Comparison of ENCODE assay signal across 9 cellular contexts in the genomic region with DNA sequence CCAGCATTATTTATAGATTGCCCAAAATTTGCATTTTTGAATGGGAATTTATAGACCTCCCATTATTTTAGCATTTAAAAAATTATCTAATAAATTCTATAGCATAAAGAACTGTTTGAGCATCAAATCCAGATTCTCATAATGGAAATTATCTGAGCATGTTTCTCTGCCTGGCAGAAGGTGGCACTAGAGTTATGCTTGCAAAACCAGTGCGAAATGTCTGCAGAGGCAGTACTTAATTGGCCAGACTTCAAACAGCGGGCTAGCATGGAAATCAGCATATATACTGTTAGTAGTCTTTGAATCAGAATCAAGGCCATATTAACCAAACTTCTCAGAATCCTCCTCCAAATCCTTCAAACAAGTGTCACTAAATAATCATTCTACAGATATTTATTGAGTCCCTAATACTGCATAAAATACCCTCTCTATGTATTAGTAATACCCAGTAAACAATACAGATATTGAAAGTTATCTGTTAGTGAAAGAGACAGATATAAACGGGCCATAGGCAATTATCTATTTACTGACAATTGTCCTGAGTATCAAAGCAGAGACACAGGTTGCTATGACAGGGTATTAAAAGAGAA.
DNase-seq lines count a peak whose midpoint lies in the region; ATAC-seq and TF ChIP-seq lines count a peak whose summit lies in the region.
"Had no signal": no experiment of that assay in that cellular context is flagged by ENCODE, and none has a peak within 500 bp of the region (broad histone marks: within the 10 kb centered on the region; RNA-seq: fewer than 3 reads in every experiment).

No MANE protein-coding gene starts in this region.

- no peak overlapping the region for H3K4ac ChIP-seq in trophoblast cell (ENCODE audit: low read depth, low read length)

- H3K4me3 ChIP-seq in trophoblast cell (ENCODE audit: low read depth, low read length): no peak overlapping the region

- no peak overlapping the region for H2BK5ac ChIP-seq in trophoblast cell (ENCODE audit: low read depth, low read length, poor library complexity)

- H3K27me3 Mint-ChIP-seq in activated CD8-positive, alpha-beta T cell treated with anti-CD3 and anti-CD28 coated beads for 36 hours: peaks cover 4% of the 10 kb centered on the region
- H3K27me3 Mint-ChIP-seq in activated CD8-positive, alpha-beta T cell treated with anti-CD3 and anti-CD28 coated beads, Interleukin-2, amount 10 ng/mL, durations not matched to agents 7 days and 5 days (ENCODE audit: low read depth): peaks cover 3% of the 10 kb centered on the region

- no peaks in the 10 kb centered on the region for H3K36me3 ChIP-seq in trophoblast cell (ENCODE audit: control insufficient read depth in 1 of 2, insufficient read depth in 2 of 2, low read length in 2 of 2)

- no peaks in the 10 kb centered on the region for H3K36me3 Mint-ChIP-seq in activated CD8-positive, alpha-beta T cell treated with anti-CD3 and anti-CD28 coated beads for 36 hours (ENCODE audit: low read depth)
- H3K36me3 Mint-ChIP-seq in activated CD8-positive, alpha-beta T cell treated with anti-CD3 and anti-CD28 coated beads, Interleukin-2, amount 10 ng/mL, durations not matched to agents 7 days and 5 days (ENCODE audit: low read depth): no peaks in the 10 kb centered on the region

- no peak overlapping the region for H3K4me3 Mint-ChIP-seq in activated CD8-positive, alpha-beta T cell treated with anti-CD3 and anti-CD28 coated beads for 36 hours
- H3K4me3 Mint-ChIP-seq in activated CD8-positive, alpha-beta T cell treated with anti-CD3 and anti-CD28 coated beads, Interleukin-2, amount 10 ng/mL, durations not matched to agents 7 days and 5 days: no peak overlapping the region
- H3K4me3 Mint-ChIP-seq: stimulated activated naive CD8-positive, alpha-beta T cell treated with anti-CD3 and anti-CD28 coated beads, Interleukin-15, Interleukin-2, amounts not matched to agents 100 ng/mL and 50 ng/mL, for 24 hours had no signal

- ATAC-seq in activated CD8-positive, alpha-beta T cell treated with anti-CD3 and anti-CD28 coated beads for 36 hours: no peak
- no peak for ATAC-seq in activated CD8-positive, alpha-beta T cell treated with anti-CD3 and anti-CD28 coated beads, Interleukin-2, amount 10 ng/mL, durations not matched to agents 7 days and 5 days
- ATAC-seq in HG03135 (IDR thresholded peaks at IDR 0.05; ENCODE audit: unreplicated experiment): no peak

- no peak overlapping the region for H3K18ac ChIP-seq in trophoblast cell (ENCODE audit: low read length)

- peaks cover 10% of the 10 kb centered on the region for H3K79me1 ChIP-seq in trophoblast cell (ENCODE audit: low read length)

- POLR2A ChIA-PET in activated CD8-positive, alpha-beta T cell treated with anti-CD3 and anti-CD28 coated beads for 36 hours (lab: Charles Lee): no interaction called here
- POLR2A ChIA-PET in activated CD8-positive, alpha-beta T cell treated with anti-CD3 and anti-CD28 coated beads, Interleukin-2, amount 10 ng/mL, durations not matched to agents 7 days and 5 days (lab: Charles Lee): no interaction called here

- no peak overlapping the region for H4K12ac ChIP-seq in trophoblast cell (ENCODE audit: low read depth, low read length)

- H2AK5ac ChIP-seq in trophoblast cell (ENCODE audit: low read length): no peak overlapping the region

- H3K23ac ChIP-seq in trophoblast cell (ENCODE audit: low read length): no peak overlapping the region

- intact Hi-C loops in activated CD8-positive, alpha-beta T cell treated with anti-CD3 and anti-CD28 coated beads for 36 hours (cut with micrococcal nuclease): loop anchor here (10.0 kb wide), 1 partner anchor 205 kb away; no protein-coding TSS in a partner anchor

- H2BK120ac ChIP-seq in trophoblast cell (ENCODE audit: insufficient read depth, low read length, poor library complexity): no peak overlapping the region

- no peak overlapping the region for H3K9ac ChIP-seq in trophoblast cell (ENCODE audit: low read length)

- H3K27ac ChIP-seq in trophoblast cell (ENCODE audit: low read depth, low read length): no peak overlapping the region

- no CpG with 5 or more reads among the region's 3 CpGs for WGBS in trophoblast cell (ENCODE audit: extremely low coverage, insufficient coverage, insufficient read length)

- H4K91ac ChIP-seq in trophoblast cell (ENCODE audit: low read depth, low read length): no peak overlapping the region

- peaks cover 3 to 10% of the 10 kb centered on the region in 2 experiments for H3K4me1 ChIP-seq in trophoblast cell (ENCODE audit: control insufficient read depth in 1 of 2, insufficient read depth in 2 of 2, low read length in 2 of 2)

- no peaks in the 10 kb centered on the region for H3K9me3 Mint-ChIP-seq in activated CD8-positive, alpha-beta T cell treated with anti-CD3 and anti-CD28 coated beads for 36 hours
- no peaks in the 10 kb centered on the region for H3K9me3 Mint-ChIP-seq in activated CD8-positive, alpha-beta T cell treated with anti-CD3 and anti-CD28 coated beads, Interleukin-2, amount 10 ng/mL, durations not matched to agents 7 days and 5 days (ENCODE audit: insufficient read depth)
- H3K9me3 Mint-ChIP-seq: stimulated activated naive CD8-positive, alpha-beta T cell treated with anti-CD3 and anti-CD28 coated beads, Interleukin-15, Interleukin-2, amounts not matched to agents 100 ng/mL and 50 ng/mL, for 24 hours had no signal

- no peak for DNase-seq in activated CD8-positive, alpha-beta T cell treated with anti-CD3 and anti-CD28 coated beads for 36 hours
- DNase-seq in activated CD8-positive, alpha-beta T cell treated with anti-CD3 and anti-CD28 coated beads, Interleukin-2, amount 10 ng/mL, durations not matched to agents 7 days and 5 days: no peak
- peak; percentile 72 for DNase-seq in M059J (ENCODE audit: low read depth)
- DNase-seq in SKM-1 (lab: John Stamatoyannopoulos, UW; ENCODE audit: unreplicated experiment): peak; percentile 55
- DNase-seq in foreskin melanocyte: peak; percentile 57
- peak; percentile 20 to 67 for DNase-seq in trophoblast cell
- DNase-seq in stimulated activated CD8-positive, alpha-beta memory T cell treated with anti-CD3 and anti-CD28 coated beads, Interleukin-4, amount 100 ng/mL, for 48 hours: no peak

- no peak overlapping the region for H2BK12ac ChIP-seq in trophoblast cell (ENCODE audit: low read length)

- H3K14ac ChIP-seq in trophoblast cell (ENCODE audit: low read length): no peak overlapping the region

- H3K4me1 Mint-ChIP-seq in activated CD8-positive, alpha-beta T cell treated with anti-CD3 and anti-CD28 coated beads for 36 hours (ENCODE audit: low read depth): no peaks in the 10 kb centered on the region
- no peaks in the 10 kb centered on the region for H3K4me1 Mint-ChIP-seq in activated CD8-positive, alpha-beta T cell treated with anti-CD3 and anti-CD28 coated beads, Interleukin-2, amount 10 ng/mL, durations not matched to agents 7 days and 5 days (ENCODE audit: low read depth)

- H3K4me2 ChIP-seq in trophoblast cell (ENCODE audit: low read length): no peak overlapping the region

- peak; percentile 48 for TF ChIP-seq CTCF in activated CD8-positive, alpha-beta T cell treated with anti-CD3 and anti-CD28 coated beads for 36 hours (IDR thresholded peaks at IDR 0.05)

- no peak overlapping the region for H4K8ac ChIP-seq in trophoblast cell (ENCODE audit: low read depth, low read length)

- no peaks in the 10 kb centered on the region for H3K79me2 ChIP-seq in trophoblast cell (ENCODE audit: control insufficient read depth, insufficient read depth, low read length, poor library complexity)

- no peak overlapping the region for H2AFZ ChIP-seq in trophoblast cell (ENCODE audit: insufficient read depth, low read length, poor library complexity)

- H3K27ac Mint-ChIP-seq in activated CD8-positive, alpha-beta T cell treated with anti-CD3 and anti-CD28 coated beads for 36 hours: no peak overlapping the region
- no peak overlapping the region for H3K27ac Mint-ChIP-seq in activated CD8-positive, alpha-beta T cell treated with anti-CD3 and anti-CD28 coated beads, Interleukin-2, amount 10 ng/mL, durations not matched to agents 7 days and 5 days
- H3K27ac Mint-ChIP-seq: stimulated activated naive CD8-positive, alpha-beta T cell treated with anti-CD3 and anti-CD28 coated beads, Interleukin-15, Interleukin-2, amounts not matched to agents 100 ng/mL and 50 ng/mL, for 24 hours had no signal

- CTCF ChIA-PET in activated CD8-positive, alpha-beta T cell treated with anti-CD3 and anti-CD28 coated beads for 36 hours (lab: Charles Lee): interaction anchor here (0.7 to 1.5 kb wide), 4 partner anchors 8 to 245 kb away, joined by 3 to 4 read pairs (median 3); no protein-coding TSS in a partner anchor
- CTCF ChIA-PET in activated CD8-positive, alpha-beta T cell treated with anti-CD3 and anti-CD28 coated beads, Interleukin-2, amount 10 ng/mL, durations not matched to agents 7 days and 5 days (lab: Charles Lee): no interaction called here

- H3K27me3 ChIP-seq in trophoblast cell (ENCODE audit: insufficient read depth, low read length): no peaks in the 10 kb centered on the region

- H3K9me3 ChIP-seq in trophoblast cell (ENCODE audit: insufficient read depth, low read depth, low read length): no peaks in the 10 kb centered on the region

Comparison
In these comparisons a context has a peak if more than half of its experiments do, and no peak if none do; other contexts are left out.
1. DNase-seq: peak in M059J (single experiment), SKM-1 (single experiment), foreskin melanocyte (single experiment) and trophoblast cell (2 of 2); none in activated CD8-positive, alpha-beta T cell treated with anti-CD3 and anti-CD28 coated beads for 36 hours (single experiment), activated CD8-positive, alpha-beta T cell treated with anti-CD3 and anti-CD28 coated beads, Interleukin-2, amount 10 ng/mL, durations not matched to agents 7 days and 5 days (single experiment) and stimulated activated CD8-positive, alpha-beta memory T cell treated with anti-CD3 and anti-CD28 coated beads, Interleukin-4, amount 100 ng/mL, for 48 hours (single experiment).